In genomic region chr12:58172433-58173073, GRCh38 we compare ENCODE assay signal across 14 cellular contexts.
A peak's percentile ranks its signal among the peaks of the same experiment; 100 is the strongest.
DNase-seq lines count a peak whose midpoint lies in the region; ATAC-seq, FAIRE-seq and TF ChIP-seq lines count a peak whose summit lies in the region.
"Had no signal": no experiment of that assay in that cellular context is flagged by ENCODE, and none has a peak within 500 bp of the region (broad histone marks: within the 10 kb centered on the region; RNA-seq: fewer than 3 reads in every experiment).

No MANE protein-coding gene starts in this region.

- POLR2A ChIA-PET in K562 (lab: Yijun Ruan, JAX) = interaction anchor here (0.7 kb wide), 2 partner anchors 83 to 96 kb away, joined by 3 read pairs; no protein-coding TSS in a partner anchor

- no peaks in the 10 kb centered on the region for H4K20me1 ChIP-seq in mammary epithelial cell (ENCODE audit: insufficient read depth, low read length)
- no peaks in the 10 kb centered on the region for H4K20me1 ChIP-seq in K562 (replicated peaks; ENCODE audit: control insufficient read depth, insufficient read depth, low read length)

- peaks cover 5% of the 10 kb centered on the region for H3K36me3 Mint-ChIP-seq in nephron (ENCODE audit: low read depth)
- H3K36me3 Mint-ChIP-seq: CD8-positive, alpha-beta memory T cell had no signal

- H3K79me2 ChIP-seq in mammary epithelial cell (ENCODE audit: insufficient read depth, low read length) = no peaks in the 10 kb centered on the region
- no peaks in the 10 kb centered on the region for H3K79me2 ChIP-seq in K562 (ENCODE audit: control insufficient read depth, insufficient read depth, low read length)

- TF ChIP-seq RAD21 in K562 (CRISPR knock-in tag; conservative IDR thresholded peaks at IDR 0.05 in 1 of 2, IDR thresholded peaks at IDR 0.05 in 1 of 2) = no peak

- peak; percentile 72 for ATAC-seq in K562
- no peak for ATAC-seq in GM18868 (IDR thresholded peaks at IDR 0.05; ENCODE audit: unreplicated experiment)
- ATAC-seq: HCT116 had no signal

- peak overlapping the region; percentile 50 to 77 for H3K27ac ChIP-seq in breast epithelium
- H3K27ac ChIP-seq in mammary epithelial cell (ENCODE audit: insufficient read depth, low read depth, low read length) = no peak overlapping the region
- H3K27ac ChIP-seq in K562 (ENCODE audit: extremely low read depth, low read depth, low read length) = no peak overlapping the region
- H3K27ac ChIP-seq: 22Rv1 had no signal

- no peaks in the 10 kb centered on the region for H3K9me1 ChIP-seq in K562 (ENCODE audit: control insufficient read depth, insufficient read depth, low read length)

- dilution Hi-C loops in mammary epithelial cell (cut with HindIII; ENCODE audit: low sequenced_read_pairs) = no loop called here

- H2AFZ ChIP-seq in mammary epithelial cell (ENCODE audit: low read depth, low read length) (no peak overlapping the region), K562 (ENCODE audit: low read depth, low read length) (peak overlapping the region; percentile 59)

- in situ Hi-C loops in mammary epithelial cell (cut with MboI; ENCODE audit: low sequenced_read_pairs in 2 of 2) (no loop called here), K562 (cut with MboI) (no loop called here)

- H3K9me3 ChIP-seq in breast epithelium (no peaks in the 10 kb centered on the region), mammary epithelial cell (replicated peaks; ENCODE audit: insufficient read depth, low read length) (no peaks in the 10 kb centered on the region), K562 (replicated peaks; ENCODE audit: control insufficient read depth, insufficient read depth, low read depth, low read length) (no peaks in the 10 kb centered on the region)
- H3K9me3 ChIP-seq: Caco-2 had no signal

- peaks cover 0 to 9% of the 10 kb centered on the region in 2 donors for H3K4me1 ChIP-seq in breast epithelium
- H3K4me1 ChIP-seq in mammary epithelial cell (ENCODE audit: insufficient read depth, low read length) = no peaks in the 10 kb centered on the region
- H3K4me1 ChIP-seq in K562 (replicated peaks in 1 of 2; ENCODE audit: control insufficient read depth in 2 of 2, insufficient read depth in 2 of 2, low read length in 2 of 2) = no peaks in the 10 kb centered on the region
- H3K4me1 ChIP-seq: Caco-2 had no signal

- H3K4me3 Mint-ChIP-seq in nephron = no peak overlapping the region
- H3K4me3 Mint-ChIP-seq: CD8-positive, alpha-beta memory T cell had no signal

- FAIRE-seq in K562 (lab: Jason Lieb, UNC) (no peak), urothelium cell line (lab: Jason Lieb, UNC) (peak; percentile 5)

- CTCF ChIA-PET in mammary epithelial cell (lab: Charles Lee; ENCODE audit: low non-redundant PET) (no interaction called here), K562 (lab: Yijun Ruan, JAX; ENCODE audit: low intra/inter-chr PET ratio) (no interaction called here)

- BruUV-seq in mammary epithelial cell (replicated peaks; lab: Mats Ljungman, UMichigan) (no TSS peak), K562 (replicated peaks; lab: Mats Ljungman, UMichigan) (no TSS peak)

- H3K36me3 ChIP-seq in breast epithelium = no peaks in the 10 kb centered on the region
- no peaks in the 10 kb centered on the region for H3K36me3 ChIP-seq in mammary epithelial cell (ENCODE audit: insufficient read depth, low read length)
- no peaks in the 10 kb centered on the region for H3K36me3 ChIP-seq in K562 (ENCODE audit: control insufficient read depth, insufficient read depth, low read length)

- H3K4me2 ChIP-seq in mammary epithelial cell (ENCODE audit: insufficient read depth, low read depth, low read length) (no peak overlapping the region), K562 (ENCODE audit: insufficient read depth, low read length) (peak overlapping the region; percentile 63)

- intact Hi-C loops in breast epithelium (cut with DNase I; ENCODE audit: low total_unique reads) = no loop called here
- intact Hi-C loops in mammary epithelial cell (cut with micrococcal nuclease) = loop anchor here (10.0 kb wide), 2 partner anchors 132 to 188 kb away; no protein-coding TSS in a partner anchor
- intact Hi-C loops in K562 (cut with micrococcal nuclease) = no loop called here

- TF ChIP-seq EP300 in K562 (IDR thresholded peaks at IDR 0.05; ENCODE audit: low read length) = no peak

- peak overlapping the region; percentile 84 to 90 (median 87) for H3K27ac Mint-ChIP-seq in nephron
- H3K27ac Mint-ChIP-seq: CD8-positive, alpha-beta memory T cell had no signal

- no peak overlapping the region for H3K9ac ChIP-seq in mammary epithelial cell (ENCODE audit: insufficient read depth, low read length)
- no peak overlapping the region for H3K9ac ChIP-seq in K562 (ENCODE audit: insufficient read depth in 1 of 2, low read depth in 2 of 2, low read length in 2 of 2)

- 86% methylated on average over 20 of the region's 21 CpGs for WGBS in mammary epithelial cell (ENCODE audit: low coverage, missing lambda C conversion rate)
- under 1% methylated on average over 21 of the region's 21 CpGs for WGBS in K562 (ENCODE audit: insufficient coverage, low coverage, missing lambda C conversion rate)

- DNase-seq in breast epithelium (ENCODE audit: low spot score in 2 of 2) = no peak
- no peak for DNase-seq in mammary epithelial cell
- DNase-seq in K562 (ENCODE audit: extremely low read depth in 1 of 4, low spot score in 3 of 4) = peak in 2 of 4 experiments; percentile 9
- no peak for DNase-seq in urothelium cell line (ENCODE audit: low spot score)
- DNase-seq in NCI-H2107 (lab: John Stamatoyannopoulos, UW) = no peak
- DNase-seq in KG1 (lab: John Stamatoyannopoulos, UW) = no peak
- DNase-seq: Caco-2; CD8-positive, alpha-beta memory T cell; DND-41; GDM1 had no signal

- H3K27me3 ChIP-seq in breast epithelium (no peaks in the 10 kb centered on the region), mammary epithelial cell (ENCODE audit: insufficient read depth, low read length) (no peaks in the 10 kb centered on the region), K562 (ENCODE audit: control insufficient read depth in 2 of 2, insufficient read depth in 2 of 2, low read length in 2 of 2) (peaks cover 0 to 4% of the 10 kb centered on the region in 2 experiments; a peak in 1 of 5 replicates)

- H3K9me3 Mint-ChIP-seq in nephron = no peaks in the 10 kb centered on the region

- no peak for TF ChIP-seq POLR2A in breast epithelium (IDR thresholded peaks at IDR 0.05)
- TF ChIP-seq POLR2A in K562 (conservative IDR thresholded peaks at IDR 0.05) = no peak

- H3K4me3 ChIP-seq in breast epithelium = no peak overlapping the region
- H3K4me3 ChIP-seq in mammary epithelial cell (replicated peaks in 1 of 3; ENCODE audit: insufficient read depth in 1 of 3, low read depth in 2 of 3, low read length in 3 of 3) = no peak overlapping the region
- H3K4me3 ChIP-seq in K562 = peak overlapping the region; percentile 6; the same call in 1 of the 2 replicates

- H3K4me1 Mint-ChIP-seq in nephron = peaks cover 30% of the 10 kb centered on the region
- H3K4me1 Mint-ChIP-seq: CD8-positive, alpha-beta memory T cell had no signal

- TF ChIP-seq CTCF in breast epithelium (IDR thresholded peaks at IDR 0.05) = no peak
- TF ChIP-seq CTCF in mammary epithelial cell (conservative IDR thresholded peaks at IDR 0.05 in 1 of 2, IDR thresholded peaks at IDR 0.05 in 1 of 2; ENCODE audit: extremely low read depth in 1 of 2, insufficient read depth in 1 of 2, low read depth in 1 of 2, low read length in 2 of 2) = no peak
- no peak for TF ChIP-seq CTCF in K562 (IDR thresholded peaks at IDR 0.05 in 2 of 3, conservative IDR thresholded peaks at IDR 0.05 in 1 of 3; ENCODE audit: insufficient read depth in 2 of 3, low read depth in 1 of 3, low read length in 3 of 3)
- TF ChIP-seq CTCF in nephron (IDR thresholded peaks at IDR 0.05; ENCODE audit: unreplicated experiment in 3 of 3) = no peak

- peaks cover 7% of the 10 kb centered on the region for H3K27me3 Mint-ChIP-seq in nephron (ENCODE audit: low read depth)

Comparison
In these comparisons a context has a peak if more than half of its experiments do, and no peak if none do; other contexts are left out.
1. H3K27ac ChIP-seq: peak in breast epithelium (2 of 2); none in mammary epithelial cell (single experiment) and K562 (single experiment).